Comparison of ENCODE assay signal across 1 cellular context in the genomic region with DNA sequence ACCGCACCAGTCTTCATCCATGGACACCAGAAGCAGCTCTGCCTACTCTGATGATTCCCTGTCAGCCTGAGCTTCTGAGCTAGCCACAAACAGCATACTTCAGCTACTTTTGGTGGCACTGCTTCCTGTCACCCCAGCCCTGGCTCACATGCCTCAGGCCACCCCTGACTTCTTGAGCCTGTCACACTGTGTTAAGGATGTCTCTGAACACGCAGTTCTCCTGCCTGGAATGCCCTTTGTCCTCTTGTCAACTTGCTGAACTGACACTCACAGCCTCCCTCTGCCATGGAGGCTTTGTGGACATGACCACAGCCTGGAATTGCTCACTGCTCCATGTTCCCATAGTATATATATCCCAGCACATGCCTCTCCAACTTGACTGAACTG.
TF ChIP-seq lines count a peak whose summit lies in the region.

No MANE protein-coding gene starts in this region.

TF ChIP-seq in IMR-90, 13 proteins besides CTCF, POLR2A, EP300 and RAD21 (continued from another document):
- TF ChIP-seq, protein P1, sequence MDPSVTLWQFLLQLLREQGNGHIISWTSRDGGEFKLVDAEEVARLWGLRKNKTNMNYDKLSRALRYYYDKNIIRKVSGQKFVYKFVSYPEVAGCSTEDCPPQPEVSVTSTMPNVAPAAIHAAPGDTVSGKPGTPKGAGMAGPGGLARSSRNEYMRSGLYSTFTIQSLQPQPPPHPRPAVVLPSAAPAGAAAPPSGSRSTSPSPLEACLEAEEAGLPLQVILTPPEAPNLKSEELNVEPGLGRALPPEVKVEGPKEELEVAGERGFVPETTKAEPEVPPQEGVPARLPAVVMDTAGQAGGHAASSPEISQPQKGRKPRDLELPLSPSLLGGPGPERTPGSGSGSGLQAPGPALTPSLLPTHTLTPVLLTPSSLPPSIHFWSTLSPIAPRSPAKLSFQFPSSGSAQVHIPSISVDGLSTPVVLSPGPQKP (IDR thresholded peaks at IDR 0.05; ENCODE audit: borderline replicate concordance, low read depth, low read length): no peak
TF ChIP-seq in IMR-90: peak in this region for 0.
